8 cellular contexts compared by ENCODE assay signal in genomic region chr7:25159983-25160596, GRCh38. TPM values are rescaled to one million over a fixed set of nuclear protein-coding genes. Genes with fewer than 3 reads are reported as not detected.
DNase-seq lines count a peak whose midpoint lies in the region; ATAC-seq and TF ChIP-seq lines count a peak whose summit lies in the region.
"Not testable (repeated sequence)": the region's sequence is repeated elsewhere in the genome, so short reads cannot be mapped to it uniquely, and the experiment has no call there.

No MANE protein-coding gene starts in this region.

- not testable (repeated sequence) for H3F3A ChIP-seq in PC-9 (ENCODE audit: insufficient read depth, low read depth)

- not testable (repeated sequence) for BruUV-seq in PC-9 (replicated peaks; lab: Mats Ljungman, UMichigan)

- peak overlapping the region; percentile 9; the same call in 1 of the 2 replicates for H3K4me2 ChIP-seq in PC-9

- 45 to 58% (median 53%) methylated on average over 11 of the region's 11 CpGs for WGBS in adrenal gland, 4 donors

- not testable (repeated sequence) for H3K4me3 ChIP-seq in PC-9, adrenal gland, upper lobe of right lung

- peak; percentile 65 for ATAC-seq in memory B cell (ENCODE audit: low read depth)
- not testable (repeated sequence) for ATAC-seq in upper lobe of right lung

- not testable (repeated sequence) for H3K9me2 ChIP-seq in PC-9 (ENCODE audit: insufficient read depth)

- not testable (repeated sequence) for H3K27ac Mint-ChIP-seq in memory B cell

- H3K27ac ChIP-seq in PC-9, adrenal gland, upper lobe of right lung: not testable (repeated sequence)

- H3K4me1 Mint-ChIP-seq in memory B cell: not testable (repeated sequence)

- H3K4me1 ChIP-seq in PC-9 (replicated peaks; ENCODE audit: insufficient read depth); adrenal gland (replicated peaks in 1 of 2); upper lobe of right lung: not testable (repeated sequence)

- H3K27me3 ChIP-seq in PC-9 (ENCODE audit: insufficient read depth, low read depth): peaks cover 33% of the 10 kb centered on the region; the same call in 1 of the 2 replicates
- H3K27me3 ChIP-seq in adrenal gland, upper lobe of right lung: not testable (repeated sequence)

- H3K79me2 ChIP-seq in PC-9 (ENCODE audit: low read depth): not testable (repeated sequence)

- peak; percentile 89 for TF ChIP-seq CTCF in PC-9 (conservative IDR thresholded peaks at IDR 0.05)
- peak; percentile 16 to 74 (median 40) for TF ChIP-seq CTCF in adrenal gland (IDR thresholded peaks at IDR 0.05)
- TF ChIP-seq CTCF in upper lobe of right lung (IDR thresholded peaks at IDR 0.05): peak; percentile 70

- POLR2A ChIA-PET in HEK293T (lab: Yijun Ruan, JAX): interaction anchor here (1.4 kb wide), 1 partner anchor 35 kb away, joined by 8 read pairs; the partner anchor contains the start of gene CYCS
- POLR2A ChIA-PET in PC-9 (lab: Charles Lee; ENCODE audit: unreplicated experiment): not testable (repeated sequence)

- TF ChIP-seq POLR2A in adrenal gland (IDR thresholded peaks at IDR 0.05): not testable (repeated sequence)

- H3K36me3 ChIP-seq in PC-9 (ENCODE audit: low read depth); adrenal gland (replicated peaks in 1 of 2); upper lobe of right lung: not testable (repeated sequence)

- H2AFZ ChIP-seq in PC-9: not testable (repeated sequence)

- not testable (repeated sequence) for H3K4me3 Mint-ChIP-seq in memory B cell

- DNase-seq in DMS153 treated with DMSO at 0.1 percent for 48 hours (lab: John Stamatoyannopoulos, UW; ENCODE audit: unreplicated experiment): peak; percentile 49
- peak; percentile 45 for DNase-seq in HEK293T (ENCODE audit: extremely low spot score)
- DNase-seq in NCI-H146 (lab: John Stamatoyannopoulos, UW): peak; percentile 44
- peak in 1 of 2 experiments; percentile 47 for DNase-seq in PC-9
- not testable (repeated sequence) for DNase-seq in adrenal gland, upper lobe of right lung
- DNase-seq in fibroblast of peridontal ligament (ENCODE audit: extremely low read depth): peak; percentile 74
- DNase-seq in memory B cell (ENCODE audit: low spot score in 2 of 2): peak in 1 of 2 donors; percentile 60

- CTCF ChIA-PET in HEK293T (lab: Yijun Ruan, JAX): not testable (repeated sequence)
- CTCF ChIA-PET in PC-9 (lab: Charles Lee): interaction anchor here (0.6 to 0.7 kb wide), 3 partner anchors 348 to 1536 kb away, joined by 3 to 5 read pairs (median 3); no protein-coding TSS in a partner anchor

- H3K27me3 Mint-ChIP-seq in memory B cell: not testable (repeated sequence)

- H3K9me3 Mint-ChIP-seq in memory B cell: not testable (repeated sequence)

- peaks cover 26% of the 10 kb centered on the region for H3K36me3 Mint-ChIP-seq in memory B cell

- intact Hi-C loops in PC-9 (cut with micrococcal nuclease; ENCODE audit: unreplicated experiment): loop anchor here (2.0 kb wide), 1 partner anchor 1613 kb away; no protein-coding TSS in a partner anchor
- intact Hi-C loops in adrenal gland (cut with DNase I); upper lobe of right lung (cut with DNase I): not testable (repeated sequence)

- H4K20me1 ChIP-seq in PC-9 (ENCODE audit: insufficient read depth): not testable (repeated sequence)

- not testable (repeated sequence) for H3K9me3 ChIP-seq in PC-9 (ENCODE audit: insufficient read depth, low read depth); adrenal gland (replicated peaks in 1 of 3); upper lobe of right lung

RNA-seq across cellular contexts. Expression of gene CYCS, which starts 35.0 kb away (rescaled TPM):
- total RNA-seq in PC-9 (2021) (101 and 120 TPM in 2 replicates), adrenal gland (100 to 1,000 TPM in 1 of 8 donors, 10 to 100 TPM in 7; 15.0 to 173 (median 53.0) TPM), upper lobe of right lung (72.8 TPM)
- 100 to 1,000 TPM in 1 of 3 donors, 10 to 100 TPM in 2; 31.0 to 241 (median 32.4) TPM for polyA plus RNA-seq in adrenal gland
